ENCODE assay signal across 1 cellular context in the genomic region with DNA sequence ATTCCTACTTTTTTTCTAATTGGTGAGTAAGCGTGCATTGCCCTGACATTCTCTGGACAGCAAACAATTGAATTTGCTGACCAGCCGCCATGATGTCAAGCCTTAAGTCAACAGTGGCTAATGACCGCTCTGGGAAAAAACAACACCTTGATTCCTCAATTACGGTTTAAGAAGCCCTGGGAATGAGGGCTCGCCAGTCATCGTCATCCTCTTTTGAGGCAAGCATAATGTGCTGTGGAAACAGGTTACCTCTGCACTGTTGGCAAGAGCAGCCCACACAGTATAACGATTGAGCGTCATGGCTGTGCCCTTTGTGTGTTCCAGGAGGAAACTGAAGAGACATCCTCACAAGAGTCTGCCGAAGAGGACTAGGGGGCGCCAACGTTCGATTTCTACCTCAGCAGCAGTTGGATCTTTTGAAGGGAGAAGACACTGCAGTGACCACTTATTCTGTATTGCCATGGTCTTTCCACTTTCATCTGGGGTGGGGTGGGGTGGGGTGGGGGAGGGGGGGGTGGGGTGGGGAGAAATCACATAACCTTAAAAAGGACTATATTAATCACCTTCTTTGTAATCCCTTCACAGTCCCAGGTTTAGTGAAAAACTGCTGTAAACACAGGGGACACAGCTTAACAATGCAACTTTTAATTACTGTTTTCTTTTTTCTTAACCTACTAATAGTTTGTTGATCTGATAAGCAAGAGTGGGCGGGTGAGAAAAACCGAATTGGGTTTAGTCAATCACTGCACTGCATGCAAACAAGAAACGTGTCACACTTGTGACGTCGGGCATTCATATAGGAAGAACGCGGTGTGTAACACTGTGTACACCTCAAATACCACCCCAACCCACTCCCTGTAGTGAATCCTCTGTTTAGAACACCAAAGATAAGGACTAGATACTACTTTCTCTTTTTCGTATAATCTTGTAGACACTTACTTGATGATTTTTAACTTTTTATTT.
TF ChIP-seq lines count a peak whose summit lies in the region.

No MANE protein-coding gene starts in this region.

TF ChIP-seq in endothelial cell of umbilical vein, 7 proteins besides CTCF, POLR2A, EP300 and RAD21 (continued from another document):
- no peak for TF ChIP-seq GATA2 (IDR thresholded peaks at IDR 0.05; ENCODE audit: insufficient read depth, insufficient read length, low read depth, low read length)
